8 cellular contexts compared by ENCODE assay signal in genomic region chr4:70992354-70992753, GRCh38. TPM values are rescaled to one million over a fixed set of nuclear protein-coding genes. Genes with fewer than 3 reads are reported as not detected.
DNase-seq lines count a peak whose midpoint lies in the region; ATAC-seq and TF ChIP-seq lines count a peak whose summit lies in the region.

No MANE protein-coding gene starts in this region.

- TF ChIP-seq CTCF in OCI-LY1 (IDR thresholded peaks at IDR 0.05; ENCODE audit: low read length): no peak
- no peak for TF ChIP-seq CTCF in smooth muscle cell (IDR thresholded peaks at IDR 0.05; ENCODE audit: borderline replicate concordance, insufficient read depth, poor library complexity, severe bottlenecking)

- H3K4me3 ChIP-seq in OCI-LY1 (ENCODE audit: low read depth, low read length, poor library complexity, severe bottlenecking): peak overlapping the region; percentile 92
- H3K4me3 ChIP-seq in smooth muscle cell: peak overlapping the region; percentile 81

- peak overlapping the region; percentile 94; the same call in 1 of the 2 replicates for H3K9ac ChIP-seq in OCI-LY1 (ENCODE audit: low read length)
- no peak overlapping the region for H3K9ac ChIP-seq in smooth muscle cell (ENCODE audit: low read depth)

- no peak overlapping the region for H2AFZ ChIP-seq in OCI-LY1 (ENCODE audit: low read length)
- no peak overlapping the region for H2AFZ ChIP-seq in smooth muscle cell (ENCODE audit: low read depth)

- no peaks in the 10 kb centered on the region for H3K9me3 ChIP-seq in OCI-LY1 (ENCODE audit: low read length)
- H3K9me3 ChIP-seq in smooth muscle cell (replicated peaks; ENCODE audit: low read depth): no peaks in the 10 kb centered on the region

- H4K20me1 ChIP-seq in OCI-LY1 (ENCODE audit: insufficient read depth, low read length) (no peaks in the 10 kb centered on the region), smooth muscle cell (ENCODE audit: low read depth) (no peaks in the 10 kb centered on the region)

- H3K4me2 ChIP-seq in OCI-LY1 (ENCODE audit: low read length): peak overlapping the region; percentile 73
- peak overlapping the region; percentile 83 for H3K4me2 ChIP-seq in smooth muscle cell

- H3K4me1 ChIP-seq in OCI-LY1 (ENCODE audit: insufficient read depth, low read length, severe bottlenecking) (peaks cover 43% of the 10 kb centered on the region), smooth muscle cell (ENCODE audit: low read depth) (peaks cover 13% of the 10 kb centered on the region)

- DNase-seq in SHP77 (lab: John Stamatoyannopoulos, UW) (peak; percentile 30), SHP77 treated with DMSO at 0.1 percent for 48 hours (lab: John Stamatoyannopoulos, UW) (no peak), smooth muscle cell (lab: John Stamatoyannopoulos, UW; ENCODE audit: unreplicated experiment) (no peak), DMS153 (lab: John Stamatoyannopoulos, UW) (no peak)
- no peak for DNase-seq in stimulated activated CD4-positive, alpha-beta T cell treated with anti-CD3 and anti-CD28 coated beads, Interleukin-4, amount 100 ng/mL, for 1 hour

- H3F3A ChIP-seq in OCI-LY1 (ENCODE audit: insufficient read depth, low read length) (no peaks in the 10 kb centered on the region), smooth muscle cell (ENCODE audit: low read depth) (peaks cover 10% of the 10 kb centered on the region)

- no peaks in the 10 kb centered on the region for H3K9me2 ChIP-seq in OCI-LY1 (ENCODE audit: low read depth, low read length)

- WGBS in smooth muscle cell (ENCODE audit: low lambda C conversion rate): 96% methylated on average over 5 of the region's 5 CpGs

- no peaks in the 10 kb centered on the region for H3K27me3 ChIP-seq in OCI-LY1 (ENCODE audit: insufficient read depth, low read length)
- H3K27me3 ChIP-seq in smooth muscle cell (ENCODE audit: low read depth): no peaks in the 10 kb centered on the region

- H3K27ac ChIP-seq in OCI-LY1 (ENCODE audit: low read depth, low read length, poor library complexity, severe bottlenecking) (peak overlapping the region; percentile 82), smooth muscle cell (ENCODE audit: low read depth) (no peak overlapping the region)

- H3K79me2 ChIP-seq in OCI-LY1 (ENCODE audit: insufficient read depth, low read length): peaks cover 37% of the 10 kb centered on the region
- H3K79me2 ChIP-seq in smooth muscle cell (ENCODE audit: low read depth): peaks cover 25% of the 10 kb centered on the region

- peak; percentile 76 for ATAC-seq in esophagus mucosa
- no peak for ATAC-seq in HG03520 (IDR thresholded peaks at IDR 0.05; ENCODE audit: unreplicated experiment)

- peaks cover 31% of the 10 kb centered on the region for H3K36me3 ChIP-seq in OCI-LY1 (ENCODE audit: insufficient read depth, low read length)
- no peaks in the 10 kb centered on the region for H3K36me3 ChIP-seq in smooth muscle cell (ENCODE audit: low read depth)

RNA-seq across cellular contexts. Expression of gene DCK, which starts 1.1 kb away (rescaled TPM):
- total RNA-seq in esophagus mucosa (9.5 TPM), smooth muscle cell (28.7 and 28.9 TPM in 2 replicates)
- 13.6 and 18.8 TPM in 2 replicates for polyA plus RNA-seq in smooth muscle cell

Comparison
In these comparisons a context has a peak if more than half of its experiments do, and no peak if none do; other contexts are left out.
1. DNase-seq: peak in SHP77 (2 of 2); none in SHP77 treated with DMSO at 0.1 percent for 48 hours (single experiment), smooth muscle cell (single experiment), DMS153 (single experiment) and stimulated activated CD4-positive, alpha-beta T cell treated with anti-CD3 and anti-CD28 coated beads, Interleukin-4, amount 100 ng/mL, for 1 hour (single experiment).